In genomic region chr19:953501-954271, GRCh38 we compare ENCODE assay signal across 11 cellular contexts. TPM values are rescaled to one million over a fixed set of nuclear protein-coding genes. Genes with fewer than 3 reads are reported as not detected.
A peak's percentile ranks its signal among the peaks of the same experiment; 100 is the strongest.
DNase-seq lines count a peak whose midpoint lies in the region; ATAC-seq and TF ChIP-seq lines count a peak whose summit lies in the region.
"Had no signal": no experiment of that assay in that cellular context is flagged by ENCODE, and none has a peak within 500 bp of the region (broad histone marks: within the 10 kb centered on the region; RNA-seq: fewer than 3 reads in every experiment).

No MANE protein-coding gene starts in this region.

- H2AFZ ChIP-seq in trophoblast cell (ENCODE audit: insufficient read depth, low read length, poor library complexity), result peak overlapping the region; percentile 64
- H2AFZ ChIP-seq in mammary epithelial cell (ENCODE audit: low read depth, low read length), result no peak overlapping the region

- no TSS peak for BruUV-seq in mammary epithelial cell (replicated peaks; lab: Mats Ljungman, UMichigan)

- H3K27ac ChIP-seq in CD8-positive, alpha-beta memory T cell (ENCODE audit: low read depth, low read length), result peak overlapping the region; percentile 73
- H3K27ac ChIP-seq in trophoblast cell (ENCODE audit: low read depth, low read length) (peak overlapping the region; percentile 99), mammary epithelial cell (ENCODE audit: insufficient read depth, low read depth, low read length) (no peak overlapping the region)

- peak overlapping the region in 6 of 7 donors; percentile 41 to 81 (median 50) for H3K4me3 Mint-ChIP-seq in CD8-positive, alpha-beta memory T cell
- peak overlapping the region; percentile 67 to 93 (median 84) for H3K4me3 Mint-ChIP-seq in IgD-negative memory B cell

- peak overlapping the region; percentile 97 for H2BK120ac ChIP-seq in trophoblast cell (ENCODE audit: insufficient read depth, low read length, poor library complexity)

- CTCF ChIA-PET in CD8-positive, alpha-beta memory T cell (lab: Charles Lee), result interaction anchor here (0.5 kb wide), 1 partner anchor 12 kb away, joined by 3 read pairs; no protein-coding TSS in a partner anchor
- CTCF ChIA-PET in mammary epithelial cell (lab: Charles Lee; ENCODE audit: low non-redundant PET), result no interaction called here

- peaks cover 2% of the 10 kb centered on the region for H4K20me1 ChIP-seq in mammary epithelial cell (ENCODE audit: insufficient read depth, low read length)

- H3K23ac ChIP-seq in trophoblast cell (ENCODE audit: low read length), result no peak overlapping the region

- H3K79me2 ChIP-seq in trophoblast cell (ENCODE audit: control insufficient read depth, insufficient read depth, low read length, poor library complexity) (peaks cover 56% of the 10 kb centered on the region), mammary epithelial cell (ENCODE audit: insufficient read depth, low read length) (no peaks in the 10 kb centered on the region)

- H3K9ac ChIP-seq in trophoblast cell (ENCODE audit: low read length), result no peak overlapping the region
- no peak overlapping the region for H3K9ac ChIP-seq in mammary epithelial cell (ENCODE audit: insufficient read depth, low read length)

- no peaks in the 10 kb centered on the region for H3K36me3 Mint-ChIP-seq in CD8-positive, alpha-beta memory T cell
- peaks cover 2% of the 10 kb centered on the region for H3K36me3 Mint-ChIP-seq in IgD-negative memory B cell

- in situ Hi-C loops in mammary epithelial cell (cut with MboI; ENCODE audit: low sequenced_read_pairs in 2 of 2), result no loop called here

- POLR2A ChIA-PET in CD8-positive, alpha-beta memory T cell (lab: Charles Lee), result no interaction called here

- peak overlapping the region; percentile 98 for H3K4ac ChIP-seq in trophoblast cell (ENCODE audit: low read depth, low read length)

- peak overlapping the region; percentile 91 for H3K18ac ChIP-seq in trophoblast cell (ENCODE audit: low read length)

- intact Hi-C loops in mammary epithelial cell (cut with micrococcal nuclease), result no loop called here
- intact Hi-C loops in posterior vena cava (cut with DNase I), result no loop called here

- H2BK5ac ChIP-seq in trophoblast cell (ENCODE audit: low read depth, low read length, poor library complexity), result peak overlapping the region; percentile 95

- peak overlapping the region; percentile 88 for H4K8ac ChIP-seq in trophoblast cell (ENCODE audit: low read depth, low read length)

- peak overlapping the region in 2 of 8 donors; percentile 64 to 74 for H3K27ac Mint-ChIP-seq in CD8-positive, alpha-beta memory T cell
- H3K27ac Mint-ChIP-seq in IgD-negative memory B cell, result peak overlapping the region; percentile 86 to 96 (median 92)

- H3K27me3 ChIP-seq in CD8-positive, alpha-beta memory T cell (ENCODE audit: insufficient read depth, low read length, poor library complexity, severe bottlenecking), result no peaks in the 10 kb centered on the region
- H3K27me3 ChIP-seq in trophoblast cell (ENCODE audit: insufficient read depth, low read length) (no peaks in the 10 kb centered on the region), mammary epithelial cell (ENCODE audit: insufficient read depth, low read length) (no peaks in the 10 kb centered on the region)

- no CpG with 5 or more reads among the region's 30 CpGs for WGBS in trophoblast cell (ENCODE audit: extremely low coverage, insufficient coverage, insufficient read length)
- WGBS in mammary epithelial cell (ENCODE audit: low coverage, missing lambda C conversion rate), result 98% methylated on average over 13 of the region's 30 CpGs

- H3K14ac ChIP-seq in trophoblast cell (ENCODE audit: low read length), result peak overlapping the region; percentile 87

- peaks cover 66% of the 10 kb centered on the region for H3K79me1 ChIP-seq in trophoblast cell (ENCODE audit: low read length)

- H2BK12ac ChIP-seq in trophoblast cell (ENCODE audit: low read length), result peak overlapping the region; percentile 90

- peaks cover 19% of the 10 kb centered on the region for H3K4me1 ChIP-seq in CD8-positive, alpha-beta memory T cell (ENCODE audit: insufficient read depth, low read length)
- H3K4me1 ChIP-seq in trophoblast cell (ENCODE audit: control insufficient read depth in 1 of 2, insufficient read depth in 2 of 2, low read length in 2 of 2) (peaks cover 59 to 67% of the 10 kb centered on the region in 2 experiments), mammary epithelial cell (ENCODE audit: insufficient read depth, low read length) (peaks cover 9% of the 10 kb centered on the region)

- TF ChIP-seq CTCF in fibroblast of villous mesenchyme (IDR thresholded peaks at IDR 0.05; ENCODE audit: insufficient read depth, low read depth, low read length) (no peak), mammary epithelial cell (conservative IDR thresholded peaks at IDR 0.05 in 1 of 2, IDR thresholded peaks at IDR 0.05 in 1 of 2; ENCODE audit: extremely low read depth in 1 of 2, insufficient read depth in 1 of 2, low read depth in 1 of 2, low read length in 2 of 2) (no peak)

- no peak for ATAC-seq in HG03095 (IDR thresholded peaks at IDR 0.05; ENCODE audit: unreplicated experiment)
- ATAC-seq: SK-N-SH treated with all-trans-retinoic acid at 6 μM for 48 hours had no signal

- DNase-seq in CD8-positive, alpha-beta memory T cell, result no peak
- DNase-seq in fibroblast of villous mesenchyme (ENCODE audit: low read depth) (no peak), trophoblast cell (no peak), mammary epithelial cell (no peak), posterior vena cava (ENCODE audit: low spot score) (no peak)
- no peak for DNase-seq in central memory CD4-positive, alpha-beta T cell
- DNase-seq: NCI-H1694 had no signal

- H2AK5ac ChIP-seq in trophoblast cell (ENCODE audit: low read length), result peak overlapping the region; percentile 98

- no peaks in the 10 kb centered on the region for H3K9me3 Mint-ChIP-seq in CD8-positive, alpha-beta memory T cell
- no peaks in the 10 kb centered on the region for H3K9me3 Mint-ChIP-seq in IgD-negative memory B cell
- H3K9me3 Mint-ChIP-seq: CD14-positive monocyte had no signal

- peak overlapping the region; percentile 74 for H3K4me2 ChIP-seq in trophoblast cell (ENCODE audit: low read length)
- H3K4me2 ChIP-seq in mammary epithelial cell (ENCODE audit: insufficient read depth, low read depth, low read length), result no peak overlapping the region

- no peaks in the 10 kb centered on the region for H3K36me3 ChIP-seq in CD8-positive, alpha-beta memory T cell (ENCODE audit: insufficient read depth, low read length)
- H3K36me3 ChIP-seq in trophoblast cell (ENCODE audit: control insufficient read depth in 1 of 2, insufficient read depth in 2 of 2, low read length in 2 of 2) (peaks cover 16 to 24% of the 10 kb centered on the region in 2 experiments), mammary epithelial cell (ENCODE audit: insufficient read depth, low read length) (no peaks in the 10 kb centered on the region)

- dilution Hi-C loops in mammary epithelial cell (cut with HindIII; ENCODE audit: low sequenced_read_pairs), result no loop called here

- H3K4me1 Mint-ChIP-seq in CD8-positive, alpha-beta memory T cell, result peaks cover 0 to 26% (median 2%) of the 10 kb centered on the region in 3 donors
- H3K4me1 Mint-ChIP-seq in IgD-negative memory B cell, result peaks cover 10 to 30% (median 20%) of the 10 kb centered on the region in 3 donors

- H4K12ac ChIP-seq in trophoblast cell (ENCODE audit: low read depth, low read length), result peak overlapping the region; percentile 37

- H3K27me3 Mint-ChIP-seq in CD8-positive, alpha-beta memory T cell, result no peaks in the 10 kb centered on the region
- no peaks in the 10 kb centered on the region for H3K27me3 Mint-ChIP-seq in IgD-negative memory B cell

- peak overlapping the region; percentile 92 for H4K91ac ChIP-seq in trophoblast cell (ENCODE audit: low read depth, low read length)

- H3K4me3 ChIP-seq in CD8-positive, alpha-beta memory T cell (ENCODE audit: low read length), result peak overlapping the region; percentile 26
- H3K4me3 ChIP-seq in fibroblast of villous mesenchyme (ENCODE audit: low read depth, low read length) (peak overlapping the region; percentile 41), trophoblast cell (ENCODE audit: low read depth, low read length) (no peak overlapping the region), mammary epithelial cell (replicated peaks in 1 of 3; ENCODE audit: insufficient read depth in 1 of 3, low read depth in 2 of 3, low read length in 3 of 3) (no peak overlapping the region)

- H3K9me3 ChIP-seq in CD8-positive, alpha-beta memory T cell (ENCODE audit: low read length), result no peaks in the 10 kb centered on the region
- H3K9me3 ChIP-seq in trophoblast cell (ENCODE audit: insufficient read depth, low read depth, low read length) (no peaks in the 10 kb centered on the region), mammary epithelial cell (replicated peaks; ENCODE audit: insufficient read depth, low read length) (no peaks in the 10 kb centered on the region)

RNA-seq across cellular contexts. Expression of gene ARID3A, which starts 27.9 kb away (rescaled TPM):
- total RNA-seq in CD8-positive, alpha-beta memory T cell, result 10 to 100 TPM; 12.8 to 15.9 TPM
- polyA plus RNA-seq in CD8-positive, alpha-beta memory T cell, result 0.49 TPM
- polyA plus RNA-seq in IgD-negative memory B cell (4.2 TPM), mammary epithelial cell (6.8 TPM)
- total RNA-seq in fibroblast of villous mesenchyme (39.3 and 45.8 TPM in 2 replicates), mammary epithelial cell (10 to 100 TPM in 1 of 2 donors, 1 to 10 TPM in 1; 8.2 to 17.4 TPM), posterior vena cava (1 to 10 TPM; 6.3 to 10.0 TPM)
- 445 and 449 TPM in 2 replicates for polyA plus RNA-seq in trophoblast cell (2013)
- polyA minus RNA-seq in mammary epithelial cell, result 2.6 TPM

RNA-seq across cellular contexts. Expression of gene WDR18, which starts 30.5 kb away (rescaled TPM):
- total RNA-seq in CD8-positive, alpha-beta memory T cell, result 100 to 1,000 TPM; 108 to 133 TPM
- 61.3 TPM for polyA plus RNA-seq in CD8-positive, alpha-beta memory T cell
- polyA plus RNA-seq in IgD-negative memory B cell, result 53.4 TPM
- 49.7 and 77.3 TPM in 2 replicates for total RNA-seq in fibroblast of villous mesenchyme
- polyA plus RNA-seq in trophoblast cell (2013), result 43.8 and 45.6 TPM in 2 replicates
- 10 to 100 TPM; 42.0 to 84.1 TPM for total RNA-seq in mammary epithelial cell
- 52.3 TPM for polyA plus RNA-seq in mammary epithelial cell
- 54.5 TPM for polyA minus RNA-seq in mammary epithelial cell
- total RNA-seq in posterior vena cava, result 10 to 100 TPM; 13.4 to 17.2 TPM

RNA-seq across cellular contexts. Expression of gene KISS1R, which starts 36.6 kb away (rescaled TPM):
- total RNA-seq in CD8-positive, alpha-beta memory T cell, result 1 to 10 TPM; 1.2 to 2.3 TPM
- 0.49 TPM for polyA plus RNA-seq in CD8-positive, alpha-beta memory T cell
- polyA plus RNA-seq in IgD-negative memory B cell (3.9 TPM), mammary epithelial cell (0.05 TPM)
- total RNA-seq in fibroblast of villous mesenchyme (not detected in 2 replicates), mammary epithelial cell (not detected), posterior vena cava (not detected)
- 0.10 and 0.14 TPM in 2 replicates for polyA plus RNA-seq in trophoblast cell (2013)
- polyA minus RNA-seq in mammary epithelial cell, result not detected
- polyA plus RNA-seq: CD14-positive monocyte had no signal

RNA-seq across cellular contexts. Expression of gene R3HDM4, which starts 40.7 kb away (rescaled TPM):
- total RNA-seq in CD8-positive, alpha-beta memory T cell, result 10 to 100 TPM; 60.7 to 65.2 TPM
- 197 TPM for polyA plus RNA-seq in CD8-positive, alpha-beta memory T cell
- polyA plus RNA-seq in IgD-negative memory B cell (322 TPM), mammary epithelial cell (40.1 TPM)
- total RNA-seq in fibroblast of villous mesenchyme (26.3 and 31.6 TPM in 2 replicates), mammary epithelial cell (10 to 100 TPM; 39.3 to 53.1 TPM), posterior vena cava (10 to 100 TPM; 36.2 to 41.5 TPM)
- polyA plus RNA-seq in trophoblast cell (2013), result 51.5 and 52.5 TPM in 2 replicates
- polyA minus RNA-seq in mammary epithelial cell, result 24.4 TPM

RNA-seq across cellular contexts. Expression of gene GRIN3B, which starts 46.5 kb away (rescaled TPM):
- not detected for total RNA-seq in CD8-positive, alpha-beta memory T cell
- polyA plus RNA-seq in CD8-positive, alpha-beta memory T cell, result not detected
- polyA plus RNA-seq in IgD-negative memory B cell (not detected), mammary epithelial cell (0.67 TPM)
- total RNA-seq in fibroblast of villous mesenchyme (under 0.01 TPM in 2 replicates), mammary epithelial cell (1 to 10 TPM in 1 of 2 donors, under 1 TPM in 1; 0.67 to 1.1 TPM), posterior vena cava (under 1 TPM in 1 of 2 donors, not detected in 1; 0.05 TPM)
- 1.8 and 1.9 TPM in 2 replicates for polyA plus RNA-seq in trophoblast cell (2013)
- not detected for polyA minus RNA-seq in mammary epithelial cell

Comparison
In these comparisons a context has a peak if more than half of its experiments do, and no peak if none do; other contexts are left out.
1. H3K4me3 ChIP-seq: peak in CD8-positive, alpha-beta memory T cell (single experiment) and fibroblast of villous mesenchyme (single experiment); none in trophoblast cell (single experiment) and mammary epithelial cell (0 of 3).